Comparison of ENCODE assay signal across 10 cellular contexts in genomic region chr12:110004598-110004997, GRCh38. TPM values are rescaled to one million over a fixed set of nuclear protein-coding genes. Genes with fewer than 3 reads are reported as not detected.
DNase-seq lines count a peak whose midpoint lies in the region; ATAC-seq and TF ChIP-seq lines count a peak whose summit lies in the region.
"Had no signal": no experiment of that assay in that cellular context is flagged by ENCODE, and none has a peak within 500 bp of the region (broad histone marks: within the 10 kb centered on the region; RNA-seq: fewer than 3 reads in every experiment).

No MANE protein-coding gene starts in this region.

- no peak overlapping the region for H3K4me3 Mint-ChIP-seq in activated CD8-positive, alpha-beta memory T cell treated with anti-CD3 and anti-CD28 coated beads, Interleukin-2, amount 10 ng/mL, durations not matched to agents 7 days and 5 days
- peak overlapping the region; percentile 46 for H3K4me3 Mint-ChIP-seq in stimulated activated memory B cell treated with anti-CD40 and anti-IgM and Interleukin-4, amounts not matched to agents 10 μg/mL and 1 μg/mL and 100 μg/mL, for 72 hours

- peaks cover 36% of the 10 kb centered on the region for H3K36me3 Mint-ChIP-seq in activated CD8-positive, alpha-beta memory T cell treated with anti-CD3 and anti-CD28 coated beads, Interleukin-2, amount 10 ng/mL, durations not matched to agents 7 days and 5 days
- H3K36me3 Mint-ChIP-seq in stimulated activated memory B cell treated with anti-CD40 and anti-IgM and Interleukin-4, amounts not matched to agents 10 μg/mL and 1 μg/mL and 100 μg/mL, for 72 hours, result peaks cover 36% of the 10 kb centered on the region

- DNase-seq in activated CD8-positive, alpha-beta memory T cell treated with anti-CD3 and anti-CD28 coated beads, Interleukin-2, amount 10 ng/mL, durations not matched to agents 7 days and 5 days, result no peak
- no peak for DNase-seq in activated CD8-positive, alpha-beta memory T cell treated with anti-CD3 and anti-CD28 coated beads, Interleukin-2, amount 50 U/mL, for 48 hours
- DNase-seq in KBM-7 (no peak), globus pallidus (ENCODE audit: low spot score) (no peak), COLO829 (ENCODE audit: low spot score) (no peak)
- DNase-seq: NCI-H1694 had no signal

- H3K27ac ChIP-seq in OCI-LY1 (ENCODE audit: low read depth, low read length, poor library complexity, severe bottlenecking), result peak overlapping the region; percentile 92
- H3K27ac ChIP-seq: SK-N-MC had no signal

- TF ChIP-seq CTCF in OCI-LY1 (IDR thresholded peaks at IDR 0.05; ENCODE audit: low read length), result no peak

- H3K27ac Mint-ChIP-seq in activated CD8-positive, alpha-beta memory T cell treated with anti-CD3 and anti-CD28 coated beads, Interleukin-2, amount 10 ng/mL, durations not matched to agents 7 days and 5 days, result peak overlapping the region; percentile 66
- H3K27ac Mint-ChIP-seq in stimulated activated memory B cell treated with anti-CD40 and anti-IgM and Interleukin-4, amounts not matched to agents 10 μg/mL and 1 μg/mL and 100 μg/mL, for 72 hours, result peak overlapping the region; percentile 86

- peaks cover 66% of the 10 kb centered on the region for H3K4me1 Mint-ChIP-seq in activated CD8-positive, alpha-beta memory T cell treated with anti-CD3 and anti-CD28 coated beads, Interleukin-2, amount 10 ng/mL, durations not matched to agents 7 days and 5 days
- peaks cover 77% of the 10 kb centered on the region for H3K4me1 Mint-ChIP-seq in stimulated activated memory B cell treated with anti-CD40 and anti-IgM and Interleukin-4, amounts not matched to agents 10 μg/mL and 1 μg/mL and 100 μg/mL, for 72 hours

- in situ Hi-C loops in KBM-7 (cut with MboI; ENCODE audit: low pct_unique_long_range_greater_than_20kb, low sequenced_read_pairs), result no loop called here

- peak overlapping the region; percentile 55 for H3K4me2 ChIP-seq in OCI-LY1 (ENCODE audit: low read length)

- H3K79me2 ChIP-seq in OCI-LY1 (ENCODE audit: insufficient read depth, low read length), result peaks cover 53% of the 10 kb centered on the region

- no peaks in the 10 kb centered on the region for H3K9me3 Mint-ChIP-seq in activated CD8-positive, alpha-beta memory T cell treated with anti-CD3 and anti-CD28 coated beads, Interleukin-2, amount 10 ng/mL, durations not matched to agents 7 days and 5 days (ENCODE audit: low read depth)
- H3K9me3 Mint-ChIP-seq in stimulated activated memory B cell treated with anti-CD40 and anti-IgM and Interleukin-4, amounts not matched to agents 10 μg/mL and 1 μg/mL and 100 μg/mL, for 72 hours, result peaks cover 5% of the 10 kb centered on the region

- H3K27me3 Mint-ChIP-seq in activated CD8-positive, alpha-beta memory T cell treated with anti-CD3 and anti-CD28 coated beads, Interleukin-2, amount 10 ng/mL, durations not matched to agents 7 days and 5 days, result no peaks in the 10 kb centered on the region
- no peaks in the 10 kb centered on the region for H3K27me3 Mint-ChIP-seq in stimulated activated memory B cell treated with anti-CD40 and anti-IgM and Interleukin-4, amounts not matched to agents 10 μg/mL and 1 μg/mL and 100 μg/mL, for 72 hours

- no peaks in the 10 kb centered on the region for H4K20me1 ChIP-seq in OCI-LY1 (ENCODE audit: insufficient read depth, low read length)

- no peaks in the 10 kb centered on the region for H3K9me3 ChIP-seq in OCI-LY1 (ENCODE audit: low read length)

- H3K4me1 ChIP-seq in OCI-LY1 (ENCODE audit: insufficient read depth, low read length, severe bottlenecking), result peaks cover 62% of the 10 kb centered on the region

- peak overlapping the region; percentile 40 for H3K4me3 ChIP-seq in OCI-LY1 (ENCODE audit: low read depth, low read length, poor library complexity, severe bottlenecking)
- H3K4me3 ChIP-seq: SK-N-MC had no signal

- H3K36me3 ChIP-seq in OCI-LY1 (ENCODE audit: insufficient read depth, low read length), result peaks cover 15% of the 10 kb centered on the region

- H2AFZ ChIP-seq in OCI-LY1 (ENCODE audit: low read length), result no peak overlapping the region

- peak; percentile 22 for ATAC-seq in activated CD8-positive, alpha-beta memory T cell treated with anti-CD3 and anti-CD28 coated beads, Interleukin-2, amount 10 ng/mL, durations not matched to agents 7 days and 5 days
- ATAC-seq in GM21786 (IDR thresholded peaks at IDR 0.05; ENCODE audit: unreplicated experiment), result peak; percentile 60
- peak; percentile 81 for ATAC-seq in stimulated activated memory B cell treated with anti-CD40 and anti-IgM and Interleukin-4, amounts not matched to agents 10 μg/mL and 1 μg/mL and 100 μg/mL, for 72 hours

- H3K9ac ChIP-seq in OCI-LY1 (ENCODE audit: low read length), result no peak overlapping the region; the same call in 1 of the 2 replicates

- CTCF ChIA-PET in activated CD8-positive, alpha-beta memory T cell treated with anti-CD3 and anti-CD28 coated beads, Interleukin-2, amount 10 ng/mL, durations not matched to agents 7 days and 5 days (lab: Charles Lee), result interaction anchor here (0.8 to 1.3 kb wide), 3 partner anchors 10 to 159 kb away, joined by 3 to 4 read pairs (median 4); no protein-coding TSS in a partner anchor

- H3K27me3 ChIP-seq in OCI-LY1 (ENCODE audit: insufficient read depth, low read length), result no peaks in the 10 kb centered on the region

- no peaks in the 10 kb centered on the region for H3F3A ChIP-seq in OCI-LY1 (ENCODE audit: insufficient read depth, low read length)

- H3K9me2 ChIP-seq in OCI-LY1 (ENCODE audit: low read depth, low read length), result no peaks in the 10 kb centered on the region

RNA-seq across cellular contexts. Expression of gene ANKRD13A, which starts 5.4 kb away (rescaled TPM):
- total RNA-seq in activated CD8-positive, alpha-beta memory T cell treated with anti-CD3 and anti-CD28 coated beads, Interleukin-2, amount 10 ng/mL, durations not matched to agents 7 days and 5 days, result 10 to 100 TPM; 68.6 to 78.2 TPM

RNA-seq across cellular contexts. Expression of gene GIT2, which starts 8.4 kb away (rescaled TPM):
- total RNA-seq in activated CD8-positive, alpha-beta memory T cell treated with anti-CD3 and anti-CD28 coated beads, Interleukin-2, amount 10 ng/mL, durations not matched to agents 7 days and 5 days, result 10 to 100 TPM; 90.6 to 92.3 TPM

RNA-seq across cellular contexts. Expression of gene C12orf76, which starts 43.7 kb away (rescaled TPM):
- 10 to 100 TPM; 14.8 to 17.3 TPM for total RNA-seq in activated CD8-positive, alpha-beta memory T cell treated with anti-CD3 and anti-CD28 coated beads, Interleukin-2, amount 10 ng/mL, durations not matched to agents 7 days and 5 days

Comparison
In these comparisons a context has a peak if more than half of its experiments do, and no peak if none do; other contexts are left out.
1. ATAC-seq: peak in every context shown above with its lines; median percentile 81 in stimulated activated memory B cell treated with anti-CD40 and anti-IgM and Interleukin-4, amounts not matched to agents 10 μg/mL and 1 μg/mL and 100 μg/mL, for 72 hours; 60 in GM21786; 22 in activated CD8-positive, alpha-beta memory T cell treated with anti-CD3 and anti-CD28 coated beads, Interleukin-2, amount 10 ng/mL, durations not matched to agents 7 days and 5 days.